ENCODE assay signal across 10 cellular contexts in genomic region chr3:27544372-27544865, GRCh38.
DNase-seq lines count a peak whose midpoint lies in the region; ATAC-seq and TF ChIP-seq lines count a peak whose summit lies in the region.
"Had no signal": no experiment of that assay in that cellular context is flagged by ENCODE, and none has a peak within 500 bp of the region (broad histone marks: within the 10 kb centered on the region; RNA-seq: fewer than 3 reads in every experiment).

No MANE protein-coding gene starts in this region.

- no peaks in the 10 kb centered on the region for H4K20me1 ChIP-seq in GM23248 (ENCODE audit: insufficient read depth)
- H4K20me1 ChIP-seq in OCI-LY7 (ENCODE audit: insufficient read depth, low read length), result no peaks in the 10 kb centered on the region

- H2AFZ ChIP-seq in GM23248 (no peak overlapping the region), OCI-LY7 (ENCODE audit: low read length) (no peak overlapping the region)

- POLR2A ChIA-PET in OCI-LY7 (lab: Charles Lee), result no interaction called here

- intact Hi-C loops in left colon (cut with DNase I, micrococcal nuclease), result no loop called here
- intact Hi-C loops in OCI-LY7 (cut with micrococcal nuclease; ENCODE audit: unreplicated experiment), result no loop called here

- no peaks in the 10 kb centered on the region for H3K36me3 Mint-ChIP-seq in osteocyte (ENCODE audit: unreplicated experiment)

- H3K4me1 Mint-ChIP-seq in osteocyte (ENCODE audit: unreplicated experiment), result peaks cover 26% of the 10 kb centered on the region

- TF ChIP-seq CTCF in osteocyte (IDR thresholded peaks at IDR 0.05) (no peak), OCI-LY7 (conservative IDR thresholded peaks at IDR 0.05; ENCODE audit: low read length) (no peak)

- H3K4me3 ChIP-seq in GM23248 (no peak overlapping the region), OCI-LY7 (ENCODE audit: low read depth, low read length, poor library complexity, severe bottlenecking) (no peak overlapping the region)

- ATAC-seq in esophagus mucosa, result peak; percentile 76
- ATAC-seq in left colon, result no peak

- no peak overlapping the region for H3K4me3 Mint-ChIP-seq in osteocyte (ENCODE audit: unreplicated experiment)

- H3F3A ChIP-seq in GM23248 (ENCODE audit: insufficient read depth), result peaks cover 30% of the 10 kb centered on the region

- H3K79me2 ChIP-seq in GM23248 (ENCODE audit: insufficient read depth) (no peaks in the 10 kb centered on the region), OCI-LY7 (ENCODE audit: insufficient read depth, low read depth, low read length) (no peaks in the 10 kb centered on the region)

- H3K9ac ChIP-seq in GM23248, result peak overlapping the region; percentile 55

- peak; percentile 83 for DNase-seq in GM23248
- DNase-seq in RPMI7951 (ENCODE audit: low read depth), result peak; percentile 57
- no peak for DNase-seq in osteocyte (ENCODE audit: extremely low spot score, unreplicated experiment)
- DNase-seq in left colon, result no peak
- DNase-seq in NAMALWA (ENCODE audit: low spot score), result no peak
- DNase-seq in OCI-LY7 (ENCODE audit: low spot score), result no peak
- DNase-seq in mucosa of gallbladder (ENCODE audit: low spot score), result no peak
- DNase-seq: activated CD8-positive, alpha-beta memory T cell treated with anti-CD3 and anti-CD28 coated beads, Interleukin-2, amount 50 U/mL, for 48 hours; NCI-H2227 treated with DMSO at 0.1 percent for 48 hours had no signal

- no peaks in the 10 kb centered on the region for H3K27me3 ChIP-seq in GM23248 (replicated peaks; ENCODE audit: insufficient read depth)

- H3K27ac Mint-ChIP-seq in osteocyte (ENCODE audit: unreplicated experiment), result peak overlapping the region; percentile 88

- H3K9me3 ChIP-seq in GM23248 (ENCODE audit: low read depth) (no peaks in the 10 kb centered on the region), OCI-LY7 (ENCODE audit: low read length) (no peaks in the 10 kb centered on the region)

- peaks cover 41% of the 10 kb centered on the region for H3K4me1 ChIP-seq in GM23248 (ENCODE audit: insufficient read depth)
- no peaks in the 10 kb centered on the region for H3K4me1 ChIP-seq in OCI-LY7 (ENCODE audit: insufficient read depth, low read length, poor library complexity, severe bottlenecking)

- peaks cover 6% of the 10 kb centered on the region for H3K9me3 Mint-ChIP-seq in osteocyte (ENCODE audit: unreplicated experiment)

- H3K27me3 Mint-ChIP-seq in osteocyte (ENCODE audit: unreplicated experiment), result no peaks in the 10 kb centered on the region

- WGBS in GM23248 (ENCODE audit: low coverage in 1 of 2, low lambda C conversion rate in 2 of 2, missing lambda C conversion rate in 2 of 2), 2 experiments, result 1 to 3% methylated on average over 3 of the region's 3 CpGs

- peak overlapping the region; percentile 70 for H3K27ac ChIP-seq in GM23248
- no peak overlapping the region for H3K27ac ChIP-seq in OCI-LY7 (ENCODE audit: low read depth, low read length, poor library complexity, severe bottlenecking)

- H3K9me2 ChIP-seq in GM23248 (ENCODE audit: insufficient read depth) (no peaks in the 10 kb centered on the region), OCI-LY7 (ENCODE audit: insufficient read depth, low read length) (no peaks in the 10 kb centered on the region)

- CTCF ChIA-PET in OCI-LY7 (lab: Charles Lee; ENCODE audit: unreplicated experiment), result no interaction called here

- H3K4me2 ChIP-seq in GM23248 (ENCODE audit: unreplicated experiment) (peak overlapping the region; percentile 31), OCI-LY7 (ENCODE audit: low read length) (no peak overlapping the region)

- no peaks in the 10 kb centered on the region for H3K36me3 ChIP-seq in GM23248 (ENCODE audit: low read depth)
- H3K36me3 ChIP-seq in OCI-LY7 (ENCODE audit: insufficient read depth, low read length), result no peaks in the 10 kb centered on the region

- BruUV-seq in OCI-LY7 (replicated peaks; lab: Mats Ljungman, UMichigan), result no TSS peak

- in situ Hi-C loops in GM23248 (cut with MboI), result no loop called here

Comparison
In these comparisons a context has a peak if more than half of its experiments do, and no peak if none do; other contexts are left out.
1. DNase-seq: peak in GM23248 (single experiment) and RPMI7951 (single experiment); none in osteocyte (single experiment), left colon (0 of 2), NAMALWA (single experiment), OCI-LY7 (single experiment) and mucosa of gallbladder (single experiment).